ENCODE assay signal across 13 cellular contexts in the genomic region with DNA sequence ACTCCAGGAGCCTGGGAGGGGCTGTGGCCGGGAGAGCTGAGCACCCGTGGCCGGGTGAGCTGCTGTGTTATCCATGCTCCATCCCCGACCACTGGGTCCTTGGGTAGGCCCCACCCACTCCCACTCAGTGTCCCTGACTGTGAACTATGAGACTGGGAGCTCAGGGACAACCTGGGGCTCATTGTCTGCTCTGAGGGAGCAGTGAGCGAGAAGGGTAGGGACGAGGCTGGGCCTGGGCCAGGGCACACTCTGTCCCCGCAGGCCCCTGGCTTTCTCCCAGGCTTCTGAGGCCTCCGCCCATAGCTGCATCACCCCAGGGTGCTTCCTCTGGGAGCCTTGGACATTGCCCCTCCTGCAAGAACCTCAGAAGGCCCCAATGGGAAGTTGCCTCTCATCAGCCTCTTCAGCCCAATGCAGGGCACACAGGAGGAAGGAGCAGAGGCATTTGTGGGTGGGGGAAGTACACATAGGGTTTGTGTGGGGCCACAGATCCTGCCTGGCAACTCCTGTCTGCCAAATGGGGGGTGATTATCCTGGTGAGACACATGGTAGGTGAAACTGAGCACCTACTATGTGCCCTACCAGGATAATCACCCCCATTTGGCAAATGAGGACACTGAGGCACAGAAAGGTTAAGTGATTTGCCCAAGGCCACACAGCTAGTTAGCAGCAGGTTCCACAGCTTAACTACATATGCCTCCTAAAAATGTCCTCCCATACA. TPM values are rescaled to one million over a fixed set of nuclear protein-coding genes. Genes with fewer than 3 reads are reported as not detected.
DNase-seq lines count a peak whose midpoint lies in the region; ATAC-seq and TF ChIP-seq lines count a peak whose summit lies in the region.
"Had no signal": no experiment of that assay in that cellular context is flagged by ENCODE, and none has a peak within 500 bp of the region (broad histone marks: within the 10 kb centered on the region; RNA-seq: fewer than 3 reads in every experiment).

No MANE protein-coding gene starts in this region.

- in situ Hi-C loops in Panc1 (cut with HindIII; ENCODE audit: low pct_unique_long_range_greater_than_20kb, low sequenced_read_pairs): no loop called here

- no peak overlapping the region for H2BK120ac ChIP-seq in neuronal stem cell (ENCODE audit: low read depth, low read length)

- TF ChIP-seq CTCF in BJ (IDR thresholded peaks at IDR 0.05; ENCODE audit: insufficient read depth, low read depth, low read length) (no peak), Panc1 (IDR thresholded peaks at IDR 0.05) (no peak), fibroblast of mammary gland (conservative IDR thresholded peaks at IDR 0.05; ENCODE audit: control insufficient read depth, insufficient read depth, low read depth, low read length) (no peak)

- H3K4me2 ChIP-seq in neuronal stem cell (ENCODE audit: insufficient read depth, low read length, poor library complexity, severe bottlenecking): peak overlapping the region; percentile 3

- H2AFZ ChIP-seq in neuronal stem cell (ENCODE audit: low read length): no peak overlapping the region

- H3K9me3 ChIP-seq in Panc1 (ENCODE audit: control insufficient read depth, insufficient read depth, low read depth, low read length) (no peaks in the 10 kb centered on the region), neuronal stem cell (replicated peaks in 1 of 2; ENCODE audit: control insufficient read depth in 2 of 2, insufficient read depth in 1 of 2, low read depth in 1 of 2, low read length in 2 of 2) (peaks cover 5 to 12% of the 10 kb centered on the region in 2 donors)

- H3K4me3 ChIP-seq in BJ (ENCODE audit: low read depth, low read length) (peak overlapping the region; percentile 80), Panc1 (ENCODE audit: low read depth in 2 of 2, low read length in 2 of 2) (peak overlapping the region in 1 of 2 experiments; percentile 80; a peak in 2 of 4 replicates), fibroblast of mammary gland (ENCODE audit: control insufficient read depth, low read depth, low read length) (peak overlapping the region; percentile 89), neuronal stem cell (ENCODE audit: low read length in 2 of 2) (no peak overlapping the region)

- H3K23ac ChIP-seq in neuronal stem cell (ENCODE audit: low read depth, low read length, poor library complexity): no peak overlapping the region

- no peak overlapping the region for H3K14ac ChIP-seq in neuronal stem cell (ENCODE audit: low read length)

- peak overlapping the region; percentile 89 for H2BK15ac ChIP-seq in neuronal stem cell (ENCODE audit: low read length)

- CTCF ChIA-PET in BJ (lab: Yijun Ruan, JAX): interaction anchor here (0.8 to 3.0 kb wide), 7 partner anchors 10 to 76 kb away, joined by 3 to 16 read pairs (median 4); partner anchors contain the start of gene MESP2
- CTCF ChIA-PET in Panc1 (lab: Charles Lee): interaction anchor here (0.6 kb wide), 1 partner anchor 17 kb away, joined by 3 read pairs; no protein-coding TSS in a partner anchor

- H4K91ac ChIP-seq in neuronal stem cell (ENCODE audit: low read depth, low read length, poor library complexity): no peak overlapping the region

- H2BK5ac ChIP-seq in neuronal stem cell (ENCODE audit: low read length): no peak overlapping the region

- peak overlapping the region; percentile 82 for H3K27ac ChIP-seq in Panc1 (ENCODE audit: low read length)
- no peak overlapping the region for H3K27ac ChIP-seq in neuronal stem cell (replicated peaks; ENCODE audit: low read length)

- H3K36me3 ChIP-seq in BJ (ENCODE audit: control insufficient read depth, insufficient read depth, low read length): peaks cover 15% of the 10 kb centered on the region
- H3K36me3 ChIP-seq in Panc1 (ENCODE audit: control insufficient read depth, insufficient read depth, low read length): no peaks in the 10 kb centered on the region
- H3K36me3 ChIP-seq in neuronal stem cell (replicated peaks in 1 of 2; ENCODE audit: control insufficient read depth in 2 of 2, insufficient read depth in 2 of 2, low read length in 2 of 2): no peaks in the 10 kb centered on the region

- ATAC-seq in Panc1 (peak; percentile 39), HG03135 (IDR thresholded peaks at IDR 0.05; ENCODE audit: unreplicated experiment) (no peak), HG02642 (IDR thresholded peaks at IDR 0.05; ENCODE audit: poor library complexity, unreplicated experiment) (no peak)

- no peaks in the 10 kb centered on the region for H3K27me3 ChIP-seq in BJ (ENCODE audit: control insufficient read depth, insufficient read depth, low read length)
- H3K27me3 ChIP-seq in Panc1 (ENCODE audit: control insufficient read depth, insufficient read depth, low read length): no peaks in the 10 kb centered on the region
- peaks cover 6 to 62% (median 26%) of the 10 kb centered on the region in 3 experiments for H3K27me3 ChIP-seq in neuronal stem cell (ENCODE audit: control insufficient read depth in 3 of 3, insufficient read depth in 3 of 3, low read depth in 1 of 3, low read length in 3 of 3)

- peak overlapping the region; percentile 53 for H3K18ac ChIP-seq in neuronal stem cell (ENCODE audit: low read length)

- H3K4ac ChIP-seq in neuronal stem cell (ENCODE audit: low read length): no peak overlapping the region

- H2BK12ac ChIP-seq in neuronal stem cell (ENCODE audit: low read length): peak overlapping the region; percentile 31

- H3K9ac ChIP-seq in neuronal stem cell (ENCODE audit: low read depth, low read length, poor library complexity): no peak overlapping the region

- DNase-seq in BJ (ENCODE audit: low read depth) (no peak), Panc1 (ENCODE audit: low read depth, low spot score) (no peak), fibroblast of mammary gland (ENCODE audit: low read depth) (peak; percentile 87), neuronal stem cell (ENCODE audit: low spot score) (no peak)
- no peak for DNase-seq in stimulated activated CD4-positive, alpha-beta T cell treated with anti-CD3 and anti-CD28 coated beads, Interleukin-2, amount 100 ng/mL, for 48 hours
- DNase-seq in stimulated activated CD4-positive, alpha-beta T cell treated with anti-CD3 and anti-CD28 coated beads, Interleukin-4, amount 100 ng/mL, for 4 hours: no peak
- DNase-seq: CD4-positive, alpha-beta T cell; effector memory CD4-positive, alpha-beta T cell; MV-4-11 had no signal

- no peaks in the 10 kb centered on the region for H3K79me1 ChIP-seq in neuronal stem cell (ENCODE audit: low read depth, low read length)

- H2AK5ac ChIP-seq in neuronal stem cell (ENCODE audit: low read depth, low read length): peak overlapping the region; percentile 87

- intact Hi-C loops in Panc1 (cut with micrococcal nuclease; ENCODE audit: unreplicated experiment): no loop called here

- H3K4me1 ChIP-seq in Panc1 (ENCODE audit: control insufficient read depth, insufficient read depth, low read length) (peaks cover 45% of the 10 kb centered on the region), neuronal stem cell (ENCODE audit: control insufficient read depth in 2 of 2, insufficient read depth in 1 of 2, low read depth in 1 of 2, low read length in 2 of 2) (peaks cover 0 to 12% of the 10 kb centered on the region in 2 donors)

- BruUV-seq in Panc1 (replicated peaks; lab: Mats Ljungman, UMichigan): no TSS peak

- WGBS in neuronal stem cell (ENCODE audit: extremely low coverage in 2 of 2, insufficient read length in 2 of 2, insufficient replicate concordance in 1 of 2), 2 donors: no CpG with 5 or more reads among the region's 8 CpGs

- POLR2A ChIA-PET in BJ (lab: Charles Lee): interaction anchor here (0.6 kb wide), 1 partner anchor 15 kb away, joined by 10 read pairs; no protein-coding TSS in a partner anchor
- POLR2A ChIA-PET in Panc1 (lab: Charles Lee): no interaction called here

- H4K8ac ChIP-seq in neuronal stem cell (ENCODE audit: low read depth, low read length): no peak overlapping the region

RNA-seq across cellular contexts. Expression of gene ANPEP, which starts 2.4 kb away (rescaled TPM):
- polyA plus RNA-seq in BJ (2011; rRNA removed): 122 and 187 TPM in 2 replicates
- 181 and 197 TPM in 2 replicates for polyA minus RNA-seq in BJ (2011; rRNA and poly(A)+ RNA removed)
- 183 TPM for total RNA-seq in Panc1 (2021; ENCODE audit: unreplicated experiment)
- 194 TPM for polyA plus RNA-seq in Panc1 (2012; ENCODE audit: insufficient read length)
- polyA plus RNA-seq in neuronal stem cell (2013, experiment 1 of 2): 3.5 TPM
- polyA plus RNA-seq in neuronal stem cell (2013, experiment 2 of 2): 3.5 TPM
- total RNA-seq: SK-MEL-5 had no signal

RNA-seq across cellular contexts. Expression of gene MESP2, which starts 36.2 kb away (rescaled TPM):
- polyA plus RNA-seq in BJ (2011; rRNA removed): 0.28 and 0.39 TPM in 2 replicates
- not detected in 2 replicates for polyA minus RNA-seq in BJ (2011; rRNA and poly(A)+ RNA removed)
- 1.1 TPM for total RNA-seq in Panc1 (2021; ENCODE audit: unreplicated experiment)
- polyA plus RNA-seq in Panc1 (2012; ENCODE audit: insufficient read length): 2.0 TPM
- 0.35 TPM for polyA plus RNA-seq in neuronal stem cell (2013, experiment 1 of 2)
- polyA plus RNA-seq in neuronal stem cell (2013, experiment 2 of 2): 0.19 TPM
- total RNA-seq: CD4-positive, alpha-beta T cell; mononuclear cell had no signal

Comparison
In these comparisons a context has a peak if more than half of its experiments do, and no peak if none do; other contexts are left out.
1. H3K4me3 ChIP-seq: peak in BJ (single experiment) and fibroblast of mammary gland (single experiment); none in neuronal stem cell (0 of 2).